Comparison of ENCODE assay signal across 1 cellular context in genomic region chr20:7712661-7713060, GRCh38.
TF ChIP-seq lines count a peak whose summit lies in the region.

No MANE protein-coding gene starts in this region.

TF ChIP-seq in GM23338, 12 proteins besides CTCF, POLR2A, EP300 and RAD21 (continued from another document):
- TF ChIP-seq REST (IDR thresholded peaks at IDR 0.05; ENCODE audit: unreplicated experiment): no peak
